In the genomic region with DNA sequence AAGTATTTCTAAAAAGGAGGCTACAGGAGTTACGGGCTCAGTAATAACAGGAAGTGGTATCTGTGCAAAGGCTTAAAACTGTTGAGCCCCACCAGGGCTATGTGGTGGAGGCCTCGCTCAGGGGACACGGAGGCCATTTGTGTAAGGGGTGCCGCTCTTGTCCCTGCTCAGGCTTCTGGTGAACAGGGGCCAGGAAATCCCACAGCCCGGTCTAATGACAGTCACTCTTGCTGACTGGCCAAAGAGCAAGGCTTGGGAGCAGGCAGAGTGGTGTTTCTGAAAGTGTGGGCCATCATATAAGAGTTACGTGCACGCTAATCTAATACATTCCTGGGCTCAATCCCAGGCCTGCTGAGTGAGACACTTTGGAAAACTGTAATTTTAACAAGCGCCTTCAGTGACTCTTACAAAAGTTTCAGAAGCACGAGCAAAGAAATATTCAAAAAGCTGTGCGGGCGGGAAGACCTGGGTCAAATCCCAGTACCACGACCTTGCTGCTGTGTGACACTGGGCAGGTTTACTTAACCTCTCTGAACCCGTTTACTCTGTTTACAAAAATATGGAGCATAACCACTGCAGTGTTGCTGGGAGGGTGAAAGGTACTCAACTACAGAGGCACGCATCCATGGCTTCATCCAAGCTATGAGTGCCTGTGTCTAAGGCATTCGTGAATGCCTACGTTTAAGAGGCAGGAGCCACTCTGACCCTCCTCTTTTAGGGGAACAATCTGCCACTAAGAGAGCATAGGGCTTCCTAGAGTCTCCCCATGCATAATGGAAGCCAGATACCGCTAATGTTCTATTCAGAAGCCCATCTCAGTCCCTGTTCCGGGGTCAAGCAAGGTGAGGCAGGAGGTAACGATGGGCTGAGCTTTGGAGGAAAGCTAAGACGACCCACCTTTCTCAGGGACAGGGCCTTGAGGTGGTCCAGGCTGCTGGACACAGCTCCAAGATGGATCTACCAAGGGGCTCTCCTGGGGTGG, we compare ENCODE assay signal across 1 cellular context.
TF ChIP-seq lines count a peak whose summit lies in the region.

No MANE protein-coding gene starts in this region.

TF ChIP-seq in HepG2, 621 proteins besides CTCF, POLR2A, EP300 and RAD21 (continued from another document):
- TF ChIP-seq, protein P1, sequence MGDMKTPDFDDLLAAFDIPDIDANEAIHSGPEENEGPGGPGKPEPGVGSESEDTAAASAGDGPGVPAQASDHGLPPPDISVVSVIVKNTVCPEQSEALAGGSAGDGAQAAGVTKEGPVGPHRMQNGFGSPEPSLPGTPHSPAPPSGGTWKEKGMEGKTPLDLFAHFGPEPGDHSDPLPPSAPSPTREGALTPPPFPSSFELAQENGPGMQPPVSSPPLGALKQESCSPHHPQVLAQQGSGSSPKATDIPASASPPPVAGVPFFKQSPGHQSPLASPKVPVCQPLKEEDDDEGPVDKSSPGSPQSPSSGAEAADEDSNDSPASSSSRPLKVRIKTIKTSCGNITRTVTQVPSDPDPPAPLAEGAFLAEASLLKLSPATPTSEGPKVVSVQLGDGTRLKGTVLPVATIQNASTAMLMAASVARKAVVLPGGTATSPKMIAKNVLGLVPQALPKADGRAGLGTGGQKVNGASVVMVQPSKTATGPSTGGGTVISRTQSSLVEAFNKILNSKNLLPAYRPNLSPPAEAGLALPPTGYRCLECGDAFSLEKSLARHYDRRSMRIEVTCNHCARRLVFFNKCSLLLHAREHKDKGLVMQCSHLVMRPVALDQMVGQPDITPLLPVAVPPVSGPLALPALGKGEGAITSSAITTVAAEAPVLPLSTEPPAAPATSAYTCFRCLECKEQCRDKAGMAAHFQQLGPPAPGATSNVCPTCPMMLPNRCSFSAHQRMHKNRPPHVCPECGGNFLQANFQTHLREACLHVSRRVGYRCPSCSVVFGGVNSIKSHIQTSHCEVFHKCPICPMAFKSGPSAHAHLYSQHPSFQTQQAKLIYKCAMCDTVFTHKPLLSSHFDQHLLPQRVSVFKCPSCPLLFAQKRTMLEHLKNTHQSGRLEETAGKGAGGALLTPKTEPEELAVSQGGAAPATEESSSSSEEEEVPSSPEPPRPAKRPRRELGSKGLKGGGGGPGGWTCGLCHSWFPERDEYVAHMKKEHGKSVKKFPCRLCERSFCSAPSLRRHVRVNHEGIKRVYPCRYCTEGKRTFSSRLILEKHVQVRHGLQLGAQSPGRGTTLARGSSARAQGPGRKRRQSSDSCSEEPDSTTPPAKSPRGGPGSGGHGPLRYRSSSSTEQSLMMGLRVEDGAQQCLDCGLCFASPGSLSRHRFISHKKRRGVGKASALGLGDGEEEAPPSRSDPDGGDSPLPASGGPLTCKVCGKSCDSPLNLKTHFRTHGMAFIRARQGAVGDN (CRISPR knock-in tag; IDR thresholded peaks at IDR 0.05) = no peak
